Comparison of ENCODE assay signal across 11 cellular contexts in the genomic region with DNA sequence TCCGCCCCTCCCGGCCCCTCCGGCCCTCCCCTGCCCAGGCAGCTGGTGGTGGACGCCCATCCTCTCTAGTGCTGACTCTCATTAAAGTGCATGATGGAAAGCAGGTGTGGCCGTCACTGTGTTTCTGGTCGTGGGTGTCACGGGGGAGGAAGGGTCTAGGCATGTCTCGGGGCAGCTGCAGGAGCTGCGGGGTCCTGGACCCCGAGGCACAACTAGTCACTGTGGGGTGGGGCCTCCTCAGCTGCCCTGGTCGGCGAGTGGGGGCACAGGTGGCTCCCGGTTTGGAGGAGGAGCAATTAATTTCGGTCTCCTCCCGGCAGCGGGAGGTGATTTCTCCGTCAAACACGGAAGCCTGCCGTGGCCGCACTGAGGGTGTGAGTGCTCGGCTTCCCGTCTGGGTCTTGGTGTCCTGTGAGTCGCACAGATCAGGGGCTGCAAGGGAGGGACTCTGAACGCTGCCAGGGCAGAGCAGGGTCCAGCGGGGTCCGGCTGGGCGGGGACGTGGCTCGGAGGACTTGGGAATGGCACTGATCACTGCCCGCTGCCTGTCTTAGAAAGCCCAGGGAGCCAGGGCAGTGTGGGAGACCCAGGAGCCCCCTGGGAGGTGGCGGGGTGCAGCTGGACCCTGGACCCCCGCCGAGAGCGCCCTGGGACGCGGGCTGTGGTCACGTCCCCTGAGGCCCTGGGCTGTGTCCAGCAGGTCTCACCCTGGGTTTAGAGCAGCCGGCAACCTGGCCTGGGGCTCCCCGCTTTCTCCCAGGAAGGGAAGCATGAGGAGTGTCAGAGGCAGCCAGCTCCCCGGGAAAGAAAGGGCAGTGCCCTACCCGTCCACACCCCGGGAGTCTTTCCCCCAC. TPM values are rescaled to one million over a fixed set of nuclear protein-coding genes. Genes with fewer than 3 reads are reported as not detected.
DNase-seq lines count a peak whose midpoint lies in the region; ATAC-seq, FAIRE-seq and TF ChIP-seq lines count a peak whose summit lies in the region.
"Had no signal": no experiment of that assay in that cellular context is flagged by ENCODE, and none has a peak within 500 bp of the region (broad histone marks: within the 10 kb centered on the region; RNA-seq: fewer than 3 reads in every experiment).

No MANE protein-coding gene starts in this region.

- WGBS in iPS DF 6.9 (ENCODE audit: insufficient coverage, insufficient read length): no CpG with 5 or more reads among the region's 42 CpGs
- WGBS in spleen, 5 donors: 10 to 23% (median 20%) methylated on average over 2 to 42 of the region's 42 CpGs

- H3K9me3 Mint-ChIP-seq in stimulated activated naive CD8-positive, alpha-beta T cell treated with anti-CD3 and anti-CD28 coated beads, Interleukin-15, amount 100 ng/mL, for 72 hours: peaks cover under 1 to 2% of the 10 kb centered on the region in 2 donors

- H3K4me1 Mint-ChIP-seq in stimulated activated naive CD8-positive, alpha-beta T cell treated with anti-CD3 and anti-CD28 coated beads, Interleukin-15, amount 100 ng/mL, for 72 hours: peaks cover 12% of the 10 kb centered on the region

- H3K27me3 ChIP-seq in iPS DF 6.9 (ENCODE audit: control insufficient read depth, insufficient read depth, low read length) (no peaks in the 10 kb centered on the region; the same call in 1 of the 2 replicates), spleen (replicated peaks in 1 of 7) (peaks cover 0 to 87% (median 55%) of the 10 kb centered on the region in 7 donors), WERI-Rb-1 (ENCODE audit: insufficient read depth, low read depth, severe bottlenecking) (no peaks in the 10 kb centered on the region)

- H3K27ac ChIP-seq in iPS DF 6.9 (ENCODE audit: low read length) (no peak overlapping the region), spleen (no peak overlapping the region), WERI-Rb-1 (no peak overlapping the region)
- H3K27ac ChIP-seq: brain microvascular endothelial cell had no signal

- H3K27ac Mint-ChIP-seq in stimulated activated naive CD8-positive, alpha-beta T cell treated with anti-CD3 and anti-CD28 coated beads, Interleukin-15, amount 100 ng/mL, for 72 hours: no peak overlapping the region

- peaks cover 5% of the 10 kb centered on the region for H3K4me1 ChIP-seq in iPS DF 6.9 (ENCODE audit: control insufficient read depth, insufficient read depth, low read length)
- H3K4me1 ChIP-seq in spleen: peaks cover 0 to 20% (median 9%) of the 10 kb centered on the region in 6 donors

- no peaks in the 10 kb centered on the region for H3K9me3 ChIP-seq in iPS DF 6.9 (ENCODE audit: control insufficient read depth, insufficient read depth, low read length)
- no peaks in the 10 kb centered on the region for H3K9me3 ChIP-seq in spleen
- no peaks in the 10 kb centered on the region for H3K9me3 ChIP-seq in WERI-Rb-1 (ENCODE audit: severe bottlenecking)

- peaks cover 49% of the 10 kb centered on the region for H3K27me3 Mint-ChIP-seq in stimulated activated naive CD8-positive, alpha-beta T cell treated with anti-CD3 and anti-CD28 coated beads, Interleukin-15, amount 100 ng/mL, for 72 hours

- ATAC-seq in stimulated activated naive CD8-positive, alpha-beta T cell treated with anti-CD3 and anti-CD28 coated beads, Interleukin-15, amount 100 ng/mL, for 72 hours: no peak
- ATAC-seq in stimulated activated naive CD8-positive, alpha-beta T cell treated with anti-CD3 and anti-CD28 coated beads, Interleukin-15, Interleukin-2, amounts not matched to agents 100 U/mL and 50 U/mL, for 24 hours: no peak

- intact Hi-C loops in spleen (cut with DNase I; ENCODE audit: low total_unique reads): no loop called here

- TF ChIP-seq POLR2A in spleen (IDR thresholded peaks at IDR 0.05): no peak

- TF ChIP-seq CTCF in spleen (IDR thresholded peaks at IDR 0.05 in 8 of 11, conservative IDR thresholded peaks at IDR 0.05 in 3 of 11) (no peak), WERI-Rb-1 (IDR thresholded peaks at IDR 0.05; ENCODE audit: low read depth, low read length) (no peak)

- FAIRE-seq in urothelium cell line (lab: Jason Lieb, UNC): no peak

- peak overlapping the region; percentile 23 to 74 for H3K4me3 Mint-ChIP-seq in stimulated activated naive CD8-positive, alpha-beta T cell treated with anti-CD3 and anti-CD28 coated beads, Interleukin-15, amount 100 ng/mL, for 72 hours

- H3K4me3 ChIP-seq in iPS DF 6.9 (ENCODE audit: low read length): peak overlapping the region; percentile 5; the same call in 1 of the 2 replicates
- peak overlapping the region in 1 of 8 donors; percentile 6 for H3K4me3 ChIP-seq in spleen
- H3K4me3 ChIP-seq in WERI-Rb-1 (ENCODE audit: low read depth, low read length): no peak overlapping the region

- H3K36me3 ChIP-seq in iPS DF 6.9 (ENCODE audit: control insufficient read depth, insufficient read depth, low read length) (no peaks in the 10 kb centered on the region; the same call in 1 of the 2 replicates), spleen (no peaks in the 10 kb centered on the region), WERI-Rb-1 (no peaks in the 10 kb centered on the region)
- H3K36me3 ChIP-seq: brain microvascular endothelial cell had no signal

- no peak for DNase-seq in stimulated activated naive CD8-positive, alpha-beta T cell treated with anti-CD3 and anti-CD28 coated beads, Interleukin-15, amount 100 ng/mL, for 72 hours
- DNase-seq in stimulated activated naive CD8-positive, alpha-beta T cell treated with anti-CD3 and anti-CD28 coated beads, Interleukin-15, Interleukin-2, amounts not matched to agents 100 U/mL and 50 U/mL, for 24 hours: no peak
- peak; percentile 78 for DNase-seq in NCI-H69 (lab: John Stamatoyannopoulos, UW)
- DNase-seq in iPS DF 6.9 (ENCODE audit: low read depth, low spot score): no peak
- DNase-seq in spleen: no peak
- DNase-seq in urothelium cell line (ENCODE audit: low spot score): no peak
- DNase-seq in WERI-Rb-1: no peak
- DNase-seq: brain microvascular endothelial cell, naive B cell, NCI-H510A treated with DMSO at 0.1 percent for 48 hours had no signal

RNA-seq across cellular contexts. Expression of a gene that starts 3.3 kb away (rescaled TPM):
- total RNA-seq in spleen: under 1 TPM in 1 of 7 donors, not detected in 6; 0.76 TPM
- polyA plus RNA-seq in spleen: under 1 TPM in 1 of 3 donors, not detected in 2; 0.11 TPM
- total RNA-seq: G401 had no signal

RNA-seq across cellular contexts. Expression of a gene that starts 18.6 kb away (rescaled TPM):
- total RNA-seq in spleen: 10 to 100 TPM in 2 of 7 donors, 1 to 10 TPM in 3, under 1 TPM in 1, not detected in 1; 0.60 to 17.9 (median 1.8) TPM
- polyA plus RNA-seq in spleen: under 1 TPM; 0.26 to 0.65 (median 0.59) TPM
- total RNA-seq: G401 had no signal

RNA-seq across cellular contexts. Expression of a gene that starts 29.1 kb away (rescaled TPM):
- total RNA-seq in spleen: 1 to 10 TPM in 4 of 7 donors, not detected in 3; 1.1 to 8.2 (median 4.5) TPM
- under 1 TPM in 2 of 3 donors, not detected in 1; 0.29 to 0.50 TPM for polyA plus RNA-seq in spleen
- total RNA-seq: G401 had no signal

RNA-seq across cellular contexts. Expression of a gene that starts 34.1 kb away (rescaled TPM):
- total RNA-seq in spleen: under 1 TPM in 1 of 7 donors, not detected in 6; 0.46 TPM
- not detected for polyA plus RNA-seq in spleen
- total RNA-seq: G401 had no signal

RNA-seq across cellular contexts. Expression of a gene that starts 50.3 kb away (rescaled TPM):
- total RNA-seq in spleen: 100 to 1,000 TPM; 101 to 142 (median 129) TPM
- polyA plus RNA-seq in spleen: 10 to 100 TPM; 78.1 to 94.9 (median 83.7) TPM
